21 cellular contexts compared by ENCODE assay signal in genomic region chr19:49952906-49953305, GRCh38. TPM values are rescaled to one million over a fixed set of nuclear protein-coding genes. Genes with fewer than 3 reads are reported as not detected.
"Had no signal": no experiment of that assay in that cellular context is flagged by ENCODE, and none has a peak within 500 bp of the region (broad histone marks: within the 10 kb centered on the region; RNA-seq: fewer than 3 reads in every experiment).

No MANE protein-coding gene starts in this region.

- H3K9me3 Mint-ChIP-seq: activated naive CD4-positive, alpha-beta T cell treated with anti-CD3 and anti-CD28 coated beads for 36 hours; activated naive CD8-positive, alpha-beta T cell treated with anti-CD3 and anti-CD28 coated beads, Interleukin-2, amount 50 U/mL, for 24 hours; activated T-helper 1 cell treated with anti-CD3 and anti-CD28 coated beads, Interleukin-12 subunit alpha, Interleukin-12 subunit beta, Interleukin-2, Interleukin-4 antibody, amounts not matched to agents 30 ng/mL and 10 ng/mL and 1 ng/mL, durations not matched to agents 14 hours and 24 hours and 36 hours; stimulated activated naive CD8-positive, alpha-beta T cell treated with anti-CD3 and anti-CD28 coated beads, Interleukin-15, Interleukin-2, amounts not matched to agents 100 ng/mL and 50 ng/mL, for 24 hours had no signal

- ATAC-seq: activated naive CD8-positive, alpha-beta T cell treated with anti-CD3 and anti-CD28 coated beads, Interleukin-2, amount 50 U/mL, for 24 hours had no signal

- H3K27ac ChIP-seq: ascending aorta, suprapubic skin, WERI-Rb-1 had no signal

- DNase-seq: activated CD4-positive, alpha-beta T cell treated with anti-CD3 and anti-CD28 coated beads, Interleukin-2, amount 50 U/mL, for 4 hours; activated naive CD4-positive, alpha-beta T cell treated with anti-CD3 and anti-CD28 coated beads for 36 hours; activated naive CD8-positive, alpha-beta T cell treated with anti-CD3 and anti-CD28 coated beads, Interleukin-2, amount 50 U/mL, for 24 hours; cortex of kidney; erythroblast; foreskin melanocyte; glutamatergic neuron; hypothalamus; retina; stimulated activated CD4-positive, alpha-beta T cell treated with anti-CD3 and anti-CD28 coated beads, Interleukin-2, amount 100 ng/mL, for 24 hours; SW 1271; trophoblast cell; WERI-Rb-1 had no signal

- H3K27me3 ChIP-seq: ascending aorta, breast epithelium had no signal

- H3K4me3 ChIP-seq: ascending aorta, breast epithelium, suprapubic skin had no signal

- H3K27ac Mint-ChIP-seq: activated naive CD4-positive, alpha-beta T cell treated with anti-CD3 and anti-CD28 coated beads for 36 hours; activated naive CD8-positive, alpha-beta T cell treated with anti-CD3 and anti-CD28 coated beads, Interleukin-2, amount 50 U/mL, for 24 hours; activated T-helper 1 cell treated with anti-CD3 and anti-CD28 coated beads, Interleukin-12 subunit alpha, Interleukin-12 subunit beta, Interleukin-2, Interleukin-4 antibody, amounts not matched to agents 30 ng/mL and 10 ng/mL and 1 ng/mL, durations not matched to agents 14 hours and 24 hours and 36 hours; stimulated activated naive CD8-positive, alpha-beta T cell treated with anti-CD3 and anti-CD28 coated beads, Interleukin-15, Interleukin-2, amounts not matched to agents 100 ng/mL and 50 ng/mL, for 24 hours had no signal

- H3K36me3 ChIP-seq: ascending aorta, breast epithelium, suprapubic skin, WERI-Rb-1 had no signal

- H3K9me3 ChIP-seq: ascending aorta, breast epithelium, suprapubic skin had no signal

- H3K4me3 Mint-ChIP-seq: activated naive CD4-positive, alpha-beta T cell treated with anti-CD3 and anti-CD28 coated beads for 36 hours; activated naive CD8-positive, alpha-beta T cell treated with anti-CD3 and anti-CD28 coated beads, Interleukin-2, amount 50 U/mL, for 24 hours; activated T-helper 1 cell treated with anti-CD3 and anti-CD28 coated beads, Interleukin-12 subunit alpha, Interleukin-12 subunit beta, Interleukin-2, Interleukin-4 antibody, amounts not matched to agents 30 ng/mL and 10 ng/mL and 1 ng/mL, durations not matched to agents 14 hours and 24 hours and 36 hours; stimulated activated naive CD8-positive, alpha-beta T cell treated with anti-CD3 and anti-CD28 coated beads, Interleukin-15, Interleukin-2, amounts not matched to agents 100 ng/mL and 50 ng/mL, for 24 hours had no signal

RNA-seq across cellular contexts. Expression of gene SIGLEC11, which starts 8.1 kb away (rescaled TPM):
- total RNA-seq: activated naive CD4-positive, alpha-beta T cell treated with anti-CD3 and anti-CD28 coated beads for 36 hours; activated T-helper 1 cell treated with anti-CD3 and anti-CD28 coated beads, Interleukin-12 subunit alpha, Interleukin-12 subunit beta, Interleukin-2, Interleukin-4 antibody, amounts not matched to agents 30 ng/mL and 10 ng/mL and 1 ng/mL, durations not matched to agents 14 hours and 24 hours and 36 hours; lung microvascular endothelial cell; T-helper 2 cell treated with Interferon-gamma antibody and Interleukin-4, amounts not matched to agents 100 ng/mL and 5 ng/mL, for 36 hours had no signal
- polyA plus RNA-seq: keratinocyte had no signal
